8 cellular contexts compared by ENCODE assay signal in genomic region chr20:63835031-63835858, GRCh38. TPM values are rescaled to one million over a fixed set of nuclear protein-coding genes. Genes with fewer than 3 reads are reported as not detected.
DNase-seq lines count a peak whose midpoint lies in the region; ATAC-seq, FAIRE-seq and TF ChIP-seq lines count a peak whose summit lies in the region.

No MANE protein-coding gene starts in this region.

- H2BK12ac ChIP-seq in trophoblast cell (ENCODE audit: low read length), result peak overlapping the region; percentile 46

- H3K27ac Mint-ChIP-seq in glutamatergic neuron (ENCODE audit: unreplicated experiment), result peak overlapping the region; percentile 91

- H3K9ac ChIP-seq in trophoblast cell (ENCODE audit: low read length), result no peak overlapping the region

- H3K4me2 ChIP-seq in trophoblast cell (ENCODE audit: low read length), result no peak overlapping the region

- H2BK120ac ChIP-seq in trophoblast cell (ENCODE audit: insufficient read depth, low read length, poor library complexity), result peak overlapping the region; percentile 69

- H3K9me3 Mint-ChIP-seq in glutamatergic neuron (ENCODE audit: unreplicated experiment), result peaks cover 9% of the 10 kb centered on the region

- no peak overlapping the region for H2BK5ac ChIP-seq in trophoblast cell (ENCODE audit: low read depth, low read length, poor library complexity)

- peak overlapping the region; percentile 68 for H4K8ac ChIP-seq in trophoblast cell (ENCODE audit: low read depth, low read length)

- WGBS in trophoblast cell (ENCODE audit: extremely low coverage, insufficient coverage, insufficient read length), result no CpG with 5 or more reads among the region's 21 CpGs

- no peak for TF ChIP-seq CTCF in D721Med (IDR thresholded peaks at IDR 0.05; ENCODE audit: insufficient read depth, missing control alignments)
- TF ChIP-seq CTCF in WERI-Rb-1 (IDR thresholded peaks at IDR 0.05; ENCODE audit: low read depth, low read length), result no peak
- no peak for TF ChIP-seq CTCF in glutamatergic neuron (IDR thresholded peaks at IDR 0.05; ENCODE audit: partially characterized antibody, unreplicated experiment)

- H3K9me3 ChIP-seq in WERI-Rb-1 (ENCODE audit: severe bottlenecking) (no peaks in the 10 kb centered on the region), trophoblast cell (ENCODE audit: insufficient read depth, low read depth, low read length) (peaks cover under 1% of the 10 kb centered on the region)

- 0 out of 2 replicates have a peak overlapping the region, but pooled peaks have one; percentile 8 for H3K4me3 ChIP-seq in WERI-Rb-1 (ENCODE audit: low read depth, low read length)
- H3K4me3 ChIP-seq in trophoblast cell (ENCODE audit: low read depth, low read length), result no peak overlapping the region

- no peak overlapping the region for H4K12ac ChIP-seq in trophoblast cell (ENCODE audit: low read depth, low read length)

- ATAC-seq in GM21360 (IDR thresholded peaks at IDR 0.05; ENCODE audit: unreplicated experiment), result no peak

- FAIRE-seq in D721Med (lab: Jason Lieb, UNC), result no peak

- H4K91ac ChIP-seq in trophoblast cell (ENCODE audit: low read depth, low read length), result peak overlapping the region; percentile 65

- peak overlapping the region; percentile 75 for H3K4me3 Mint-ChIP-seq in glutamatergic neuron (ENCODE audit: unreplicated experiment)

- H3K4ac ChIP-seq in trophoblast cell (ENCODE audit: low read depth, low read length), result no peak overlapping the region

- no peaks in the 10 kb centered on the region for H3K36me3 ChIP-seq in WERI-Rb-1
- no peaks in the 10 kb centered on the region for H3K36me3 ChIP-seq in trophoblast cell (ENCODE audit: control insufficient read depth in 1 of 2, insufficient read depth in 2 of 2, low read length in 2 of 2)

- peak overlapping the region; percentile 72 for H3K27ac ChIP-seq in WERI-Rb-1
- H3K27ac ChIP-seq in trophoblast cell (ENCODE audit: low read depth, low read length), result no peak overlapping the region

- H3K27me3 ChIP-seq in WERI-Rb-1 (ENCODE audit: insufficient read depth, low read depth, severe bottlenecking), result no peaks in the 10 kb centered on the region
- peaks cover 3% of the 10 kb centered on the region for H3K27me3 ChIP-seq in trophoblast cell (ENCODE audit: insufficient read depth, low read length)

- peak overlapping the region; percentile 19 for H2AK5ac ChIP-seq in trophoblast cell (ENCODE audit: low read length)

- H3K27me3 Mint-ChIP-seq in glutamatergic neuron (ENCODE audit: unreplicated experiment), result peaks cover 6% of the 10 kb centered on the region

- peak overlapping the region; percentile 1 for H2AFZ ChIP-seq in trophoblast cell (ENCODE audit: insufficient read depth, low read length, poor library complexity)

- no peaks in the 10 kb centered on the region for H3K36me3 Mint-ChIP-seq in glutamatergic neuron (ENCODE audit: unreplicated experiment)

- peak overlapping the region; percentile 47 for H3K14ac ChIP-seq in trophoblast cell (ENCODE audit: low read length)

- peak; percentile 84 for DNase-seq in D721Med (ENCODE audit: insufficient read length, low spot score)
- peak; percentile 22 for DNase-seq in NCI-H128 (lab: John Stamatoyannopoulos, UW; ENCODE audit: unreplicated experiment)
- DNase-seq in WERI-Rb-1, result peak; percentile 94
- peak; percentile 94 for DNase-seq in glutamatergic neuron
- peak; percentile 82 to 85 for DNase-seq in trophoblast cell
- DNase-seq in activated CD4-positive, alpha-beta T cell treated with anti-CD3 and anti-CD28 coated beads, Interleukin-2, amount 50 U/mL, for 4 hours, result no peak
- no peak for DNase-seq in GDM1 (lab: John Stamatoyannopoulos, UW)

- peaks cover 14% of the 10 kb centered on the region for H3K4me1 Mint-ChIP-seq in glutamatergic neuron (ENCODE audit: low read depth, unreplicated experiment)

- peaks cover 8% of the 10 kb centered on the region for H3K79me2 ChIP-seq in trophoblast cell (ENCODE audit: control insufficient read depth, insufficient read depth, low read length, poor library complexity)

- H3K18ac ChIP-seq in trophoblast cell (ENCODE audit: low read length), result peak overlapping the region; percentile 36

- peaks cover 21% of the 10 kb centered on the region for H3K79me1 ChIP-seq in trophoblast cell (ENCODE audit: low read length)

- no peak overlapping the region for H3K23ac ChIP-seq in trophoblast cell (ENCODE audit: low read length)

- H3K4me1 ChIP-seq in trophoblast cell (ENCODE audit: control insufficient read depth in 1 of 2, insufficient read depth in 2 of 2, low read length in 2 of 2), result peaks cover 22 to 26% of the 10 kb centered on the region in 2 experiments

RNA-seq across cellular contexts. Expression of gene ZBTB46, which starts 4.2 kb away (rescaled TPM):
- 94.4 TPM for total RNA-seq in glutamatergic neuron (ENCODE audit: unreplicated experiment)
- polyA plus RNA-seq in trophoblast cell (2013), result 5.9 and 6.3 TPM in 2 replicates

RNA-seq across cellular contexts. Expression of gene ABHD16B, which starts 26.1 kb away (rescaled TPM):
- total RNA-seq in glutamatergic neuron (ENCODE audit: unreplicated experiment), result not detected
- not detected in 2 replicates for polyA plus RNA-seq in trophoblast cell (2013)

RNA-seq across cellular contexts. Expression of gene TPD52L2, which starts 29.8 kb away (rescaled TPM):
- 109 TPM for total RNA-seq in glutamatergic neuron (ENCODE audit: unreplicated experiment)
- 67.0 and 68.3 TPM in 2 replicates for polyA plus RNA-seq in trophoblast cell (2013)

RNA-seq across cellular contexts. Expression of gene DNAJC5, which starts 59.7 kb away (rescaled TPM):
- total RNA-seq in glutamatergic neuron (ENCODE audit: unreplicated experiment), result 57.9 TPM
- polyA plus RNA-seq in trophoblast cell (2013), result 24.9 and 25.0 TPM in 2 replicates

Comparison
In these comparisons a context has a peak if more than half of its experiments do, and no peak if none do; other contexts are left out.
1. DNase-seq: peak in D721Med (single experiment), NCI-H128 (single experiment), WERI-Rb-1 (single experiment), glutamatergic neuron (single experiment) and trophoblast cell (2 of 2); none in activated CD4-positive, alpha-beta T cell treated with anti-CD3 and anti-CD28 coated beads, Interleukin-2, amount 50 U/mL, for 4 hours (0 of 2) and GDM1 (single experiment).